1 cellular context compared by ENCODE assay signal in genomic region chr19:34306213-34306661, GRCh38.
TF ChIP-seq lines count a peak whose summit lies in the region.

No MANE protein-coding gene starts in this region.

TF ChIP-seq in HepG2, 621 proteins besides CTCF, POLR2A, EP300 and RAD21 (continued from another document and continues in another):
- TF ChIP-seq BATF2 (CRISPR knock-in tag; IDR thresholded peaks at IDR 0.05) (no peak), ZNF841 (CRISPR knock-in tag; IDR thresholded peaks at IDR 0.05; ENCODE audit: borderline replicate concordance) (no peak), ZXDC (CRISPR knock-in tag; IDR thresholded peaks at IDR 0.05) (no peak), RFXAP (CRISPR knock-in tag; IDR thresholded peaks at IDR 0.05; ENCODE audit: borderline replicate concordance) (no peak; the same call in 1 of the 2 replicates), HMG20B (CRISPR knock-in tag; conservative IDR thresholded peaks at IDR 0.05) (no peak), MTF2 (CRISPR knock-in tag; IDR thresholded peaks at IDR 0.05; ENCODE audit: borderline replicate concordance) (no peak), ZNF678 (CRISPR knock-in tag; IDR thresholded peaks at IDR 0.05) (no peak), GATAD1 (CRISPR knock-in tag; IDR thresholded peaks at IDR 0.05) (no peak), JUN (CRISPR knock-in tag; IDR thresholded peaks at IDR 0.05) (no peak), NR2F6 (IDR thresholded peaks at IDR 0.05) (no peak), NR2F6 (CRISPR knock-in tag; IDR thresholded peaks at IDR 0.05) (peak; percentile 36; the same call in 1 of the 2 replicates), ZUFSP (CRISPR knock-in tag; IDR thresholded peaks at IDR 0.05; ENCODE audit: borderline replicate concordance) (no peak), LCORL (IDR thresholded peaks at IDR 0.05) (no peak), LCORL (CRISPR knock-in tag; IDR thresholded peaks at IDR 0.05) (peak; percentile 77; the same call in 1 of the 2 replicates), MIER2 (CRISPR knock-in tag; IDR thresholded peaks at IDR 0.05) (0 out of 2 replicates have a peak, but pooled peaks have one; percentile 19), ZNF281 (CRISPR knock-in tag; IDR thresholded peaks at IDR 0.05; ENCODE audit: borderline replicate concordance) (no peak), ZNF367 (CRISPR knock-in tag; IDR thresholded peaks at IDR 0.05; ENCODE audit: borderline replicate concordance) (no peak), HDAC2 (CRISPR knock-in tag; IDR thresholded peaks at IDR 0.05) (peak; percentile 68; the same call in 1 of the 2 replicates), HINFP (CRISPR knock-in tag; IDR thresholded peaks at IDR 0.05; ENCODE audit: low read depth) (no peak), SOX5 (CRISPR knock-in tag; IDR thresholded peaks at IDR 0.05; ENCODE audit: borderline replicate concordance) (peak; percentile 93), CHD2 (IDR thresholded peaks at IDR 0.05; ENCODE audit: low read depth, low read length) (no peak), ZNF629 (CRISPR knock-in tag; conservative IDR thresholded peaks at IDR 0.05) (peak; percentile 41; the same call in 1 of the 2 replicates), ZNF256 (CRISPR knock-in tag; conservative IDR thresholded peaks at IDR 0.05) (0 out of 2 replicates have a peak, but pooled peaks have one; percentile 20), PHF20 (CRISPR knock-in tag; IDR thresholded peaks at IDR 0.05) (no peak), ZNF749 (CRISPR knock-in tag; IDR thresholded peaks at IDR 0.05; ENCODE audit: borderline replicate concordance) (no peak), ELF4 (CRISPR knock-in tag; IDR thresholded peaks at IDR 0.05; ENCODE audit: borderline replicate concordance) (no peak), RAD51 (IDR thresholded peaks at IDR 0.05; ENCODE audit: borderline replicate concordance) (no peak), ZNF142 (CRISPR knock-in tag; IDR thresholded peaks at IDR 0.05) (no peak), DNMT1 (CRISPR knock-in tag; IDR thresholded peaks at IDR 0.05) (no peak), ZNF296 (CRISPR knock-in tag; conservative IDR thresholded peaks at IDR 0.05) (no peak), ZNF879 (CRISPR knock-in tag; IDR thresholded peaks at IDR 0.05) (no peak), ZNF432 (CRISPR knock-in tag; IDR thresholded peaks at IDR 0.05; ENCODE audit: borderline replicate concordance) (no peak), HBP1 (CRISPR knock-in tag; IDR thresholded peaks at IDR 0.05; ENCODE audit: low read depth) (no peak), MEIS2 (CRISPR knock-in tag; IDR thresholded peaks at IDR 0.05) (peak; percentile 91), ZNF557 (CRISPR knock-in tag; IDR thresholded peaks at IDR 0.05) (0 out of 2 replicates have a peak, but pooled peaks have one; percentile 50), ZNF615 (CRISPR knock-in tag; IDR thresholded peaks at IDR 0.05; ENCODE audit: borderline replicate concordance) (no peak), SP140L (CRISPR knock-in tag; IDR thresholded peaks at IDR 0.05; ENCODE audit: borderline replicate concordance) (no peak), DPF2 (CRISPR knock-in tag; IDR thresholded peaks at IDR 0.05; ENCODE audit: borderline replicate concordance, low read depth) (0 out of 2 replicates have a peak, but pooled peaks have one; percentile 35), ZBTB34 (CRISPR knock-in tag; IDR thresholded peaks at IDR 0.05) (no peak), ZSCAN30 (CRISPR knock-in tag; IDR thresholded peaks at IDR 0.05) (no peak), ASH2L (IDR thresholded peaks at IDR 0.05; ENCODE audit: insufficient read length, low read depth, low read length) (peak; percentile 26), BCL6 (CRISPR knock-in tag; IDR thresholded peaks at IDR 0.05) (peak; percentile 75; the same call in 1 of the 2 replicates)
